ENCODE assay signal across 17 cellular contexts in the genomic region with DNA sequence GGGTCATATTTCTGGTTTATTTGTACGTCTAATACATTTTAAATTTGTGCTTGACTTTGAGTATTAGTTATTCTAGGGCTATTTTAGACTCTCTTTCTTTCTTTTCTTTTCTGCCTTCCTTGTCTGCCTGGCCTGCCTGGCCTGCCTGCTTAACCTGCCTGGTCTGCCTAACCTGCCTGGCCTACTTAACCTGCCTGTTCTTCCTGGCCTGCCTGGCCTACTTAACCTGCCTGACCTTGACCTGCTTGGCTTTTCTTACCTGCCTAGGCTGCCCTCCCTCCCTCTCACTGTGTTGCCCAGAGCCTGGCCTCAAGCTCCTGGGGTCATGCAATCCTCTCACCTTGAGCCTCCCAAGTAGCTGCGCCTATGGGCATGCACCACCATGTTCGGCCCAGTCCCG.
A peak's percentile ranks its signal among the peaks of the same experiment; 100 is the strongest.
DNase-seq lines count a peak whose midpoint lies in the region; ATAC-seq and TF ChIP-seq lines count a peak whose summit lies in the region.
"Had no signal": no experiment of that assay in that cellular context is flagged by ENCODE, and none has a peak within 500 bp of the region (broad histone marks: within the 10 kb centered on the region; RNA-seq: fewer than 3 reads in every experiment).

No MANE protein-coding gene starts in this region.

- ATAC-seq in upper lobe of right lung = peak; percentile 54
- ATAC-seq: A549, GM12878 had no signal

- H3K27me3 ChIP-seq in PC-9 (ENCODE audit: insufficient read depth, low read depth) (no peaks in the 10 kb centered on the region), esophagus (ENCODE audit: control insufficient read depth in 1 of 2, insufficient read depth in 2 of 2, low read length in 2 of 2) (no peaks in the 10 kb centered on the region), upper lobe of right lung (no peaks in the 10 kb centered on the region)

- no peaks in the 10 kb centered on the region for H3F3A ChIP-seq in PC-9 (ENCODE audit: insufficient read depth, low read depth)

- H4K20me1 ChIP-seq in PC-9 (ENCODE audit: insufficient read depth) = no peaks in the 10 kb centered on the region

- TF ChIP-seq CTCF in PC-9 (conservative IDR thresholded peaks at IDR 0.05) (no peak), upper lobe of right lung (IDR thresholded peaks at IDR 0.05) (no peak)

- 0 out of 2 replicates have a peak overlapping the region, but pooled peaks have one; percentile 27 for H2AFZ ChIP-seq in PC-9

- no peaks in the 10 kb centered on the region; the same call in 1 of the 2 replicates for H3K9me2 ChIP-seq in PC-9 (ENCODE audit: insufficient read depth)

- BruUV-seq in PC-9 (replicated peaks; lab: Mats Ljungman, UMichigan) = no TSS peak

- H3K9me3 ChIP-seq in PC-9 (ENCODE audit: insufficient read depth, low read depth) (no peaks in the 10 kb centered on the region), esophagus (ENCODE audit: control insufficient read depth in 2 of 2, insufficient read depth in 1 of 2, low read depth in 1 of 2, low read length in 1 of 2) (peaks cover 0 to 3% of the 10 kb centered on the region in 2 donors), upper lobe of right lung (no peaks in the 10 kb centered on the region)
- H3K9me3 ChIP-seq: A549, HAP-1 had no signal

- DNase-seq in DMS53 (lab: John Stamatoyannopoulos, UW) (peak; percentile 42), DMS53 treated with DMSO at 0.1 percent for 48 hours (lab: John Stamatoyannopoulos, UW; ENCODE audit: unreplicated experiment) (no peak), PC-9 (no peak), upper lobe of right lung (no peak), GM03348 (ENCODE audit: low spot score) (no peak), NCI-H748 (lab: John Stamatoyannopoulos, UW; ENCODE audit: unreplicated experiment) (no peak), T1000 (lab: John Stamatoyannopoulos, UW) (no peak)
- DNase-seq: AML-193; CD4-positive, alpha-beta memory T cell; DMS79; GF-D8 had no signal

- no peak overlapping the region for H3K4me3 ChIP-seq in PC-9
- no peak overlapping the region for H3K4me3 ChIP-seq in esophagus (ENCODE audit: low read depth in 1 of 2, low read length in 2 of 2)
- H3K4me3 ChIP-seq in upper lobe of right lung = no peak overlapping the region
- H3K4me3 ChIP-seq: A549, GM12878, HAP-1 had no signal

- no peaks in the 10 kb centered on the region for H3K79me2 ChIP-seq in PC-9 (ENCODE audit: low read depth)

- CTCF ChIA-PET in PC-9 (lab: Charles Lee) = no interaction called here

- 94 to 96% methylated on average over 4 of the region's 4 CpGs for WGBS in esophagus, 2 donors

- intact Hi-C loops in PC-9 (cut with micrococcal nuclease; ENCODE audit: unreplicated experiment) = loop anchor here (10.0 kb wide), 1 partner anchor 1521 kb away; no protein-coding TSS in a partner anchor
- intact Hi-C loops in upper lobe of right lung (cut with DNase I) = no loop called here

- POLR2A ChIA-PET in PC-9 (lab: Charles Lee; ENCODE audit: unreplicated experiment) = no interaction called here

- peaks cover 22% of the 10 kb centered on the region for H3K4me1 ChIP-seq in PC-9 (replicated peaks; ENCODE audit: insufficient read depth)
- H3K4me1 ChIP-seq in esophagus (ENCODE audit: control insufficient read depth in 2 of 2, insufficient read depth in 2 of 2, low read length in 1 of 2) = peaks cover 0 to 7% of the 10 kb centered on the region in 2 donors
- no peaks in the 10 kb centered on the region for H3K4me1 ChIP-seq in upper lobe of right lung
- H3K4me1 ChIP-seq: A549, HAP-1 had no signal

- H3K27ac ChIP-seq in PC-9 = no peak overlapping the region
- peak overlapping the region; percentile 36 to 67 for H3K27ac ChIP-seq in esophagus (ENCODE audit: low read depth in 2 of 2, low read length in 1 of 2)
- H3K27ac ChIP-seq in upper lobe of right lung = no peak overlapping the region
- H3K27ac ChIP-seq: 22Rv1, A549, HL-60 had no signal

- no peaks in the 10 kb centered on the region for H3K36me3 ChIP-seq in PC-9 (ENCODE audit: low read depth)
- no peaks in the 10 kb centered on the region for H3K36me3 ChIP-seq in esophagus (ENCODE audit: control insufficient read depth in 2 of 2, insufficient read depth in 2 of 2, low read length in 1 of 2)
- no peaks in the 10 kb centered on the region for H3K36me3 ChIP-seq in upper lobe of right lung
- H3K36me3 ChIP-seq: HAP-1 had no signal

- no peak overlapping the region for H3K4me2 ChIP-seq in PC-9
- H3K4me2 ChIP-seq: A549 had no signal

Comparison
In these comparisons a context has a peak if more than half of its experiments do, and no peak if none do; other contexts are left out.
1. H3K27ac ChIP-seq: peak in esophagus (2 of 2); none in PC-9 (single experiment) and upper lobe of right lung (single experiment).